Comparison of ENCODE assay signal across 18 cellular contexts in the genomic region with DNA sequence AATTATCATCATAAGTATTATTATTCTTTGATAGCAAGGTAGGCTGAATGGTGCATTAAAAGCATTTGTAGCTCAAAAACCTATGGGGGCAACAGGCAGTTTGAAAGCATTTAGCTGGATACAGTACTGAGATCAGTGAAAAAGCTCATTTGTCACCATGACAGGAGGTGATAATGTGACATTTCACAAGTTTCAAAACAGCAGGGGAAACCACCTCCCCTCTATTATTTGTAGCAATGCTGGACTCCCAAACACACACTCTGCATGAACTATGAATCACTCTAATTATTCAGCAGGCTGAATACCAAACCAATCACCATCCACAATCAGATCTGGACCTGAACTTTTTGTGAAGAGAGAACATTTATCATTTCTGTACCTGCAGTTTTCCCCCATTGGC.
DNase-seq lines count a peak whose midpoint lies in the region; ATAC-seq and TF ChIP-seq lines count a peak whose summit lies in the region.
"Had no signal": no experiment of that assay in that cellular context is flagged by ENCODE, and none has a peak within 500 bp of the region (broad histone marks: within the 10 kb centered on the region; RNA-seq: fewer than 3 reads in every experiment).

No MANE protein-coding gene starts in this region.

- peaks cover 22% of the 10 kb centered on the region for H3F3A ChIP-seq in PC-9 (ENCODE audit: insufficient read depth, low read depth)

- peak overlapping the region; percentile 64 for H3K27ac ChIP-seq in PC-9
- H3K27ac ChIP-seq: A549, gastroesophageal sphincter, lower lobe of right lung, WERI-Rb-1 had no signal

- H3K9me2 ChIP-seq in PC-9 (ENCODE audit: insufficient read depth): no peaks in the 10 kb centered on the region

- H2AFZ ChIP-seq in PC-9: no peak overlapping the region

- no TSS peak for BruUV-seq in PC-9 (replicated peaks; lab: Mats Ljungman, UMichigan)

- H3K27me3 ChIP-seq in PC-9 (ENCODE audit: insufficient read depth, low read depth): no peaks in the 10 kb centered on the region

- H3K9me3 ChIP-seq in PC-9 (ENCODE audit: insufficient read depth, low read depth): no peaks in the 10 kb centered on the region
- H3K9me3 ChIP-seq: A549, gastroesophageal sphincter, lower lobe of right lung had no signal

- peaks cover 21% of the 10 kb centered on the region for H3K79me2 ChIP-seq in PC-9 (ENCODE audit: low read depth)

- POLR2A ChIA-PET in activated CD4-positive, alpha-beta T cell treated with anti-CD3 and anti-CD28 coated beads for 36 hours (lab: Charles Lee): no interaction called here
- POLR2A ChIA-PET in PC-9 (lab: Charles Lee; ENCODE audit: unreplicated experiment): interaction anchor here (0.6 to 0.7 kb wide), 3 partner anchors 23 to 113 kb away, joined by 4 to 5 read pairs (median 4); no protein-coding TSS in a partner anchor

- DNase-seq in activated CD4-positive, alpha-beta T cell treated with anti-CD3 and anti-CD28 coated beads for 36 hours: no peak
- DNase-seq in activated CD4-positive, alpha-beta T cell treated with anti-CD3 and anti-CD28 coated beads, Interleukin-2, amount 50 U/mL, for 48 hours: no peak
- DNase-seq in PC-9: peak in 1 of 2 experiments; percentile 83
- DNase-seq in stimulated activated naive B cell treated with anti-CD40 and anti-IgM and Interleukin-4, amounts not matched to agents 10 μg/mL and 1 μg/mL and 100 μg/mL, for 72 hours: peak; percentile 13
- DNase-seq in KBM-7: no peak
- DNase-seq in activated CD4-positive, alpha-beta T cell treated with anti-CD3 and anti-CD28 coated beads for 1 hour: no peak
- DNase-seq: CD4-positive, alpha-beta memory T cell; Karpas-422; lower lobe of right lung; naive B cell; NCI-H1436; NCI-H510A treated with DMSO at 0.1 percent for 48 hours; stimulated activated CD4-positive, alpha-beta T cell treated with anti-CD3 and anti-CD28 coated beads, Interleukin-15, amount 100 ng/mL, for 24 hours; WERI-Rb-1 had no signal

- H3K4me2 ChIP-seq in PC-9: peak overlapping the region; percentile 41
- H3K4me2 ChIP-seq: A549 had no signal

- H3K27ac Mint-ChIP-seq in activated CD4-positive, alpha-beta T cell treated with anti-CD3 and anti-CD28 coated beads for 36 hours: no peak overlapping the region
- H3K27ac Mint-ChIP-seq in stimulated activated naive B cell treated with anti-CD40 and anti-IgM and Interleukin-4, amounts not matched to agents 10 μg/mL and 1 μg/mL and 100 μg/mL, for 72 hours: no peak overlapping the region
- H3K27ac Mint-ChIP-seq: CD4-positive, alpha-beta memory T cell; naive B cell had no signal

- H3K36me3 ChIP-seq in PC-9 (ENCODE audit: low read depth): no peaks in the 10 kb centered on the region
- H3K36me3 ChIP-seq: gastroesophageal sphincter, lower lobe of right lung, WERI-Rb-1 had no signal

- H4K20me1 ChIP-seq in PC-9 (ENCODE audit: insufficient read depth): no peaks in the 10 kb centered on the region

- H3K36me3 Mint-ChIP-seq in activated CD4-positive, alpha-beta T cell treated with anti-CD3 and anti-CD28 coated beads for 36 hours (ENCODE audit: low read depth): no peaks in the 10 kb centered on the region
- no peaks in the 10 kb centered on the region for H3K36me3 Mint-ChIP-seq in stimulated activated naive B cell treated with anti-CD40 and anti-IgM and Interleukin-4, amounts not matched to agents 10 μg/mL and 1 μg/mL and 100 μg/mL, for 72 hours
- H3K36me3 Mint-ChIP-seq: CD4-positive, alpha-beta memory T cell; naive B cell had no signal

- intact Hi-C loops in activated CD4-positive, alpha-beta T cell treated with anti-CD3 and anti-CD28 coated beads for 36 hours (cut with DNase I, micrococcal nuclease): no loop called here
- intact Hi-C loops in PC-9 (cut with micrococcal nuclease; ENCODE audit: unreplicated experiment): no loop called here

- peak; percentile 91 for ATAC-seq in activated CD4-positive, alpha-beta T cell treated with anti-CD3 and anti-CD28 coated beads for 36 hours
- peak; percentile 43 for ATAC-seq in GM21576 (IDR thresholded peaks at IDR 0.05; ENCODE audit: unreplicated experiment)
- peak; percentile 98 for ATAC-seq in stimulated activated naive B cell treated with anti-CD40 and anti-IgM and Interleukin-4, amounts not matched to agents 10 μg/mL and 1 μg/mL and 100 μg/mL, for 72 hours (replicated peaks)
- no peak for ATAC-seq in HG03520 (IDR thresholded peaks at IDR 0.05; ENCODE audit: unreplicated experiment)
- ATAC-seq: A549, gastroesophageal sphincter, lower lobe of right lung had no signal

- no peak overlapping the region for H3K4me3 Mint-ChIP-seq in activated CD4-positive, alpha-beta T cell treated with anti-CD3 and anti-CD28 coated beads for 36 hours
- H3K4me3 Mint-ChIP-seq in stimulated activated naive B cell treated with anti-CD40 and anti-IgM and Interleukin-4, amounts not matched to agents 10 μg/mL and 1 μg/mL and 100 μg/mL, for 72 hours: no peak overlapping the region
- H3K4me3 Mint-ChIP-seq: CD4-positive, alpha-beta memory T cell; naive B cell had no signal

- CTCF ChIA-PET in activated CD4-positive, alpha-beta T cell treated with anti-CD3 and anti-CD28 coated beads for 36 hours (lab: Charles Lee): interaction anchor here (0.6 kb wide), 1 partner anchor 93 kb away, joined by 3 read pairs; no protein-coding TSS in a partner anchor
- CTCF ChIA-PET in PC-9 (lab: Charles Lee): no interaction called here

- H3K4me1 Mint-ChIP-seq in activated CD4-positive, alpha-beta T cell treated with anti-CD3 and anti-CD28 coated beads for 36 hours: peaks cover 11% of the 10 kb centered on the region
- peaks cover 15 to 20% of the 10 kb centered on the region in 2 donors for H3K4me1 Mint-ChIP-seq in stimulated activated naive B cell treated with anti-CD40 and anti-IgM and Interleukin-4, amounts not matched to agents 10 μg/mL and 1 μg/mL and 100 μg/mL, for 72 hours
- H3K4me1 Mint-ChIP-seq: naive B cell had no signal

- no peak overlapping the region for H3K4me3 ChIP-seq in PC-9
- H3K4me3 ChIP-seq: A549, gastroesophageal sphincter, lower lobe of right lung had no signal

- peaks cover 19% of the 10 kb centered on the region for H3K27me3 Mint-ChIP-seq in activated CD4-positive, alpha-beta T cell treated with anti-CD3 and anti-CD28 coated beads for 36 hours
- peaks cover 41 to 65% of the 10 kb centered on the region in 2 donors for H3K27me3 Mint-ChIP-seq in stimulated activated naive B cell treated with anti-CD40 and anti-IgM and Interleukin-4, amounts not matched to agents 10 μg/mL and 1 μg/mL and 100 μg/mL, for 72 hours

- in situ Hi-C loops in KBM-7 (cut with MboI; ENCODE audit: low pct_unique_long_range_greater_than_20kb, low sequenced_read_pairs): no loop called here

- peaks cover 60% of the 10 kb centered on the region for H3K4me1 ChIP-seq in PC-9 (replicated peaks; ENCODE audit: insufficient read depth)
- H3K4me1 ChIP-seq: A549, gastroesophageal sphincter, lower lobe of right lung had no signal

- H3K9me3 Mint-ChIP-seq in activated CD4-positive, alpha-beta T cell treated with anti-CD3 and anti-CD28 coated beads for 36 hours (ENCODE audit: low read depth): no peaks in the 10 kb centered on the region
- H3K9me3 Mint-ChIP-seq in stimulated activated naive B cell treated with anti-CD40 and anti-IgM and Interleukin-4, amounts not matched to agents 10 μg/mL and 1 μg/mL and 100 μg/mL, for 72 hours: no peaks in the 10 kb centered on the region
- H3K9me3 Mint-ChIP-seq: CD4-positive, alpha-beta memory T cell; naive B cell had no signal

- no peak for TF ChIP-seq CTCF in PC-9 (conservative IDR thresholded peaks at IDR 0.05)
